Comparison of ENCODE assay signal across 2 cellular contexts in genomic region chr2:85502720-85503119, GRCh38.
A peak's percentile ranks its signal among the peaks of the same experiment; 100 is the strongest.
TF ChIP-seq lines count a peak whose summit lies in the region.

No MANE protein-coding gene starts in this region.

TF ChIP-seq in HepG2, 621 proteins besides CTCF, POLR2A, EP300 and RAD21:
- peak; percentile 35; the same call in 1 of the 2 replicates for TF ChIP-seq ZFY (CRISPR knock-in tag; IDR thresholded peaks at IDR 0.05)
- TF ChIP-seq NKX3-1 (CRISPR knock-in tag; IDR thresholded peaks at IDR 0.05): no peak
- TF ChIP-seq ZSCAN21 (CRISPR knock-in tag; IDR thresholded peaks at IDR 0.05; ENCODE audit: borderline replicate concordance): 0 out of 2 replicates have a peak, but pooled peaks have one; percentile 16
- TF ChIP-seq RARG (CRISPR knock-in tag; IDR thresholded peaks at IDR 0.05; ENCODE audit: low read depth): no peak
- 0 out of 2 replicates have a peak, but pooled peaks have one; percentile 4 for TF ChIP-seq ZFP91 (CRISPR knock-in tag; IDR thresholded peaks at IDR 0.05; ENCODE audit: borderline replicate concordance)
- TF ChIP-seq ZNF407 (CRISPR knock-in tag; IDR thresholded peaks at IDR 0.05; ENCODE audit: not compliant biosample characterization): no peak
- TF ChIP-seq SRY (CRISPR knock-in tag; IDR thresholded peaks at IDR 0.05): no peak
- TF ChIP-seq GATA4 (IDR thresholded peaks at IDR 0.05; ENCODE audit: borderline replicate concordance, low read depth): no peak

TF ChIP-seq in GM23338, 12 proteins besides CTCF, POLR2A, EP300 and RAD21:
- TF ChIP-seq CREB1 (CRISPR knock-in tag; IDR thresholded peaks at IDR 0.05; ENCODE audit: low read depth) (no peak), ZNF462 (CRISPR knock-in tag; IDR thresholded peaks at IDR 0.05) (no peak), EZH2phosphoT487 (IDR thresholded peaks at IDR 0.05; ENCODE audit: unreplicated experiment) (no peak), ZNF114 (CRISPR knock-in tag; IDR thresholded peaks at IDR 0.05) (no peak), EZH2 (IDR thresholded peaks at IDR 0.05; ENCODE audit: low read depth, unreplicated experiment) (no peak), STAT1 (IDR thresholded peaks at IDR 0.05; ENCODE audit: unreplicated experiment) (no peak), ETS1 (IDR thresholded peaks at IDR 0.05) (no peak), REST (IDR thresholded peaks at IDR 0.05; ENCODE audit: unreplicated experiment) (no peak), ZNF331 (CRISPR knock-in tag; IDR thresholded peaks at IDR 0.05; ENCODE audit: low read depth) (no peak), POLR2AphosphoS5 (IDR thresholded peaks at IDR 0.05; ENCODE audit: low read depth) (no peak), NANOG (IDR thresholded peaks at IDR 0.05; ENCODE audit: borderline replicate concordance) (no peak), JUNB (IDR thresholded peaks at IDR 0.05; ENCODE audit: unreplicated experiment) (no peak)
